9 cellular contexts compared by ENCODE assay signal in the genomic region with DNA sequence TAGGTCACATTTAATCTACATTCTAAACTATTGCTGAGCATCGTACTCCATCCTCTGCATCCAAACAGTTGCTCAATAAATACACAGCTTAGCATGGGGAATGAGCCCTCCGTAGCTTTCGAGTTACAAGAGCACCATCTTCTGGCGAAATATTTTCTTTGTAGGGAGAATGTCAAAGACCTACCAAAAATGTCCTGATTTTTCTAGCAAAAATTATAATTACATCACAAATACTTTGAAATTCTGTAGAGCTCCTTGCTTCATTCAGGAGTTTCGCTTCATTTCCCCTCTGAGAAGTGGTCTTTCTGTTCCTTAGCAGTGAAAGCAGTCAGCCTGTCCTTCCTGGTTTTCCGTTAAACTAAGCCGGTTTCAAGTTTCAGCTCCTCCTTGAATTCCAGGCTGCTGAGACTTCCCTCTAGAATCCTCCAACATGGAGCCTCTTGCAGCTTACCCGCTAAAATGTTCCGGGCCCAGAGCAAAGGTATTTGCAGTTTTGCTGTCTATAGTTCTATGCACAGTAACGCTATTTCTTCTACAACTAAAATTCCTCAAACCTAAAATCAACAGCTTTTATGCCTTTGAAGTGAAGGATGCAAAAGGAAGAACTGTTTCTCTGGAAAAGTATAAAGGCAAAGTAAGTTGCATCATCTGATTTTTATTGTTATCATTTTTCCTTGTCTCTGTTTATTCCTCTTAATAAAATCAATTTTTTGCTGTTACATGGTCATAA. TPM values are rescaled to one million over a fixed set of nuclear protein-coding genes. Genes with fewer than 3 reads are reported as not detected.
DNase-seq lines count a peak whose midpoint lies in the region; TF ChIP-seq lines count a peak whose summit lies in the region.
"Had no signal": no experiment of that assay in that cellular context is flagged by ENCODE, and none has a peak within 500 bp of the region (broad histone marks: within the 10 kb centered on the region; RNA-seq: fewer than 3 reads in every experiment).

A gene with protein sequence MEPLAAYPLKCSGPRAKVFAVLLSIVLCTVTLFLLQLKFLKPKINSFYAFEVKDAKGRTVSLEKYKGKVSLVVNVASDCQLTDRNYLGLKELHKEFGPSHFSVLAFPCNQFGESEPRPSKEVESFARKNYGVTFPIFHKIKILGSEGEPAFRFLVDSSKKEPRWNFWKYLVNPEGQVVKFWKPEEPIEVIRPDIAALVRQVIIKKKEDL (plus strand): TSS at position 409 of the 730 bp plus-strand sequence. CDS start 22 bp downstream, at position 431.

- peak within 1 kb of the TSS in 1 of 2 donors; percentile 55 for H3K4me3 Mint-ChIP-seq in CD14-positive monocyte
- no peak within 1 kb of the TSS for H3K4me3 Mint-ChIP-seq in activated T-helper 1 cell treated with anti-CD3 and anti-CD28 coated beads, Interleukin-12 subunit alpha, Interleukin-12 subunit beta, Interleukin-2, Interleukin-4 antibody, amounts not matched to agents 30 ng/mL and 10 ng/mL and 1 ng/mL, durations not matched to agents 14 hours and 24 hours and 36 hours
- H3K4me3 Mint-ChIP-seq: stimulated activated naive CD8-positive, alpha-beta T cell treated with anti-CD3 and anti-CD28 coated beads, Interleukin-15, Interleukin-2, amounts not matched to agents 100 ng/mL and 50 ng/mL, for 24 hours had no signal

- H3K4me1 ChIP-seq in HEK293 (ENCODE audit: control insufficient read depth, insufficient read depth, low read length) (no peaks in the 10 kb centered on the region), ectodermal cell (ENCODE audit: control insufficient read depth, insufficient read depth, low read length) (no peaks in the 10 kb centered on the region), tibial artery (peaks cover 0 to 20% (median 2%) of the 10 kb centered on the region in 4 donors)

- H3K9me3 ChIP-seq in HEK293 (ENCODE audit: control insufficient read depth, insufficient read depth, low read depth, low read length) (no peaks in the 10 kb centered on the region), ectodermal cell (ENCODE audit: control insufficient read depth, low read length) (no peaks in the 10 kb centered on the region), tibial artery (no peaks in the 10 kb centered on the region)

- no peaks in the 10 kb centered on the region for H3K36me3 Mint-ChIP-seq in CD14-positive monocyte
- H3K36me3 Mint-ChIP-seq in activated T-helper 1 cell treated with anti-CD3 and anti-CD28 coated beads, Interleukin-12 subunit alpha, Interleukin-12 subunit beta, Interleukin-2, Interleukin-4 antibody, amounts not matched to agents 30 ng/mL and 10 ng/mL and 1 ng/mL, durations not matched to agents 14 hours and 24 hours and 36 hours (ENCODE audit: low read depth) = no peaks in the 10 kb centered on the region

- WGBS in ectodermal cell, 2 experiments = 5% methylated on average over 10 of the region's 10 CpGs

- DNase-seq in CD14-positive monocyte (ENCODE audit: low spot score) = no peak
- DNase-seq in lung microvascular endothelial cell (ENCODE audit: low read depth in 2 of 2) = peak; percentile 79 to 88
- DNase-seq in tibial artery = no peak
- no peak for DNase-seq in COLO668 (lab: John Stamatoyannopoulos, UW; ENCODE audit: unreplicated experiment)
- DNase-seq in activated T-helper 1 cell treated with anti-CD3 and anti-CD28 coated beads, Interleukin-12 subunit alpha, Interleukin-12 subunit beta, Interleukin-2, Interleukin-4 antibody, amounts not matched to agents 30 ng/mL and 10 ng/mL and 1 ng/mL, durations not matched to agents 14 hours and 24 hours and 36 hours (ENCODE audit: low spot score) = no peak

- H3K27ac ChIP-seq in HEK293 (ENCODE audit: extremely low read depth, low read depth, low read length) (peak within 1 kb of the TSS; percentile 2; the same call in 1 of the 2 replicates), ectodermal cell (ENCODE audit: insufficient read depth, low read depth, low read length, poor library complexity, severe bottlenecking) (peak within 1 kb of the TSS; percentile 73), tibial artery (peak within 1 kb of the TSS; percentile 14 to 62)

- TF ChIP-seq CTCF in CD14-positive monocyte (IDR thresholded peaks at IDR 0.05) (peak; percentile 21), HEK293 (tag by site-specific recombination; IDR thresholded peaks at IDR 0.05) (peak; percentile 62; the same call in 1 of the 2 replicates), tibial artery (IDR thresholded peaks at IDR 0.05) (peak; percentile 49 to 52)

- H3K9me3 Mint-ChIP-seq in CD14-positive monocyte = peaks cover 0 to 8% (median 2%) of the 10 kb centered on the region in 7 donors
- H3K9me3 Mint-ChIP-seq in activated T-helper 1 cell treated with anti-CD3 and anti-CD28 coated beads, Interleukin-12 subunit alpha, Interleukin-12 subunit beta, Interleukin-2, Interleukin-4 antibody, amounts not matched to agents 30 ng/mL and 10 ng/mL and 1 ng/mL, durations not matched to agents 14 hours and 24 hours and 36 hours = no peaks in the 10 kb centered on the region
- H3K9me3 Mint-ChIP-seq: stimulated activated naive CD8-positive, alpha-beta T cell treated with anti-CD3 and anti-CD28 coated beads, Interleukin-15, Interleukin-2, amounts not matched to agents 100 ng/mL and 50 ng/mL, for 24 hours had no signal

- intact Hi-C loops in CD14-positive monocyte (cut with micrococcal nuclease) = no loop called here
- intact Hi-C loops in tibial artery (cut with DNase I; ENCODE audit: low total_unique reads) = loop anchor here (10.0 kb wide), 1 partner anchor 645 kb away; a partner anchor contains a TSS
- intact Hi-C loops in activated T-helper 1 cell treated with anti-CD3 and anti-CD28 coated beads, Interleukin-12 subunit alpha, Interleukin-12 subunit beta, Interleukin-2, Interleukin-4 antibody, amounts not matched to agents 30 ng/mL and 10 ng/mL and 1 ng/mL, durations not matched to agents 14 hours and 24 hours and 36 hours (cut with micrococcal nuclease) = loop anchor here (1.0 to 10.0 kb wide), 5 partner anchors 216 to 915 kb away; a partner anchor contains a TSS

- peaks cover 10 to 44% (median 26%) of the 10 kb centered on the region in 3 donors for H3K27me3 Mint-ChIP-seq in CD14-positive monocyte (ENCODE audit: low read depth in 3 of 3)
- H3K27me3 Mint-ChIP-seq in activated T-helper 1 cell treated with anti-CD3 and anti-CD28 coated beads, Interleukin-12 subunit alpha, Interleukin-12 subunit beta, Interleukin-2, Interleukin-4 antibody, amounts not matched to agents 30 ng/mL and 10 ng/mL and 1 ng/mL, durations not matched to agents 14 hours and 24 hours and 36 hours (ENCODE audit: insufficient read depth) = peaks cover 64% of the 10 kb centered on the region

- H3K27ac Mint-ChIP-seq in CD14-positive monocyte = peak within 1 kb of the TSS in 2 of 7 donors; percentile 61 to 64
- H3K27ac Mint-ChIP-seq in activated T-helper 1 cell treated with anti-CD3 and anti-CD28 coated beads, Interleukin-12 subunit alpha, Interleukin-12 subunit beta, Interleukin-2, Interleukin-4 antibody, amounts not matched to agents 30 ng/mL and 10 ng/mL and 1 ng/mL, durations not matched to agents 14 hours and 24 hours and 36 hours = no peak within 1 kb of the TSS
- H3K27ac Mint-ChIP-seq: stimulated activated naive CD8-positive, alpha-beta T cell treated with anti-CD3 and anti-CD28 coated beads, Interleukin-15, Interleukin-2, amounts not matched to agents 100 ng/mL and 50 ng/mL, for 24 hours had no signal

- peaks cover 9% of the 10 kb centered on the region for H3K4me1 Mint-ChIP-seq in CD14-positive monocyte
- H3K4me1 Mint-ChIP-seq in activated T-helper 1 cell treated with anti-CD3 and anti-CD28 coated beads, Interleukin-12 subunit alpha, Interleukin-12 subunit beta, Interleukin-2, Interleukin-4 antibody, amounts not matched to agents 30 ng/mL and 10 ng/mL and 1 ng/mL, durations not matched to agents 14 hours and 24 hours and 36 hours (ENCODE audit: low read depth) = peaks cover 8% of the 10 kb centered on the region

- peak within 1 kb of the TSS; percentile 54 for H3K4me3 ChIP-seq in HEK293 (ENCODE audit: low read depth, low read length)
- peak within 1 kb of the TSS; percentile 64 for H3K4me3 ChIP-seq in ectodermal cell (ENCODE audit: insufficient read depth, low read depth, low read length)
- peak within 1 kb of the TSS; percentile 48 for H3K4me3 ChIP-seq in tibial artery

- CTCF ChIA-PET in HEK293 (lab: Yijun Ruan, JAX) = interaction anchor here (0.6 to 2.5 kb wide), 39 partner anchors 9 to 913 kb away, joined by 3 to 56 read pairs (median 5); a partner anchor contains a TSS

- POLR2A ChIA-PET in HEK293 (lab: Yijun Ruan, JAX) = interaction anchor here (0.5 to 1.5 kb wide), 10 partner anchors 12 to 1069 kb away, joined by 3 to 8 read pairs (median 4); a partner anchor contains a TSS

- peaks cover 15 to 24% of the 10 kb centered on the region in 2 experiments for H3K36me3 ChIP-seq in HEK293 (ENCODE audit: control insufficient read depth in 2 of 2, insufficient read depth in 1 of 2, low read length in 2 of 2)
- no peaks in the 10 kb centered on the region for H3K36me3 ChIP-seq in ectodermal cell (ENCODE audit: control insufficient read depth, insufficient read depth, low read length)
- H3K36me3 ChIP-seq in tibial artery = peaks cover 0 to 9% (median 0%) of the 10 kb centered on the region in 3 donors

- H3K27me3 ChIP-seq in ectodermal cell (ENCODE audit: control insufficient read depth, insufficient read depth, low read length, poor library complexity, severe bottlenecking) = no peaks in the 10 kb centered on the region
- no peaks in the 10 kb centered on the region for H3K27me3 ChIP-seq in tibial artery

TF ChIP-seq in PFSK-1, 5 proteins besides CTCF, POLR2A, EP300 and RAD21:
- peak; percentile 71; the same call in 1 of the 2 replicates for TF ChIP-seq POLR2AphosphoS5 (IDR thresholded peaks at IDR 0.05; ENCODE audit: low read depth, low read length)
- TF ChIP-seq SIN3A (IDR thresholded peaks at IDR 0.05; ENCODE audit: borderline replicate concordance, insufficient read depth, low read length) = no peak

RNA-seq across cellular contexts. Expression of the gene that starts here (rescaled TPM):
- polyA plus RNA-seq in CD14-positive monocyte = not detected
- 9.1 TPM for polyA plus RNA-seq in PFSK-1 (2012; ENCODE audit: insufficient read length, low read depth)
- 77.3 TPM for polyA plus RNA-seq in ectodermal cell (2013, experiment 1 of 4)
- polyA plus RNA-seq in ectodermal cell (2013, experiment 2 of 4) = 78.3 TPM
- polyA plus RNA-seq in ectodermal cell (2013, experiment 3 of 4) = 65.8 TPM
- polyA plus RNA-seq in ectodermal cell (2013, experiment 4 of 4) = 69.0 TPM
- 2.0 and 22.2 TPM in 2 replicates for total RNA-seq in lung microvascular endothelial cell
- total RNA-seq in activated T-helper 1 cell treated with anti-CD3 and anti-CD28 coated beads, Interleukin-12 subunit alpha, Interleukin-12 subunit beta, Interleukin-2, Interleukin-4 antibody, amounts not matched to agents 30 ng/mL and 10 ng/mL and 1 ng/mL, durations not matched to agents 14 hours and 24 hours and 36 hours = not detected in 2 replicates

Comparison
In these comparisons a context has a peak if more than half of its experiments do, and no peak if none do; other contexts are left out.
1. DNase-seq: peak in lung microvascular endothelial cell (2 of 2); none in CD14-positive monocyte (single experiment), tibial artery (0 of 2), COLO668 (single experiment) and activated T-helper 1 cell treated with anti-CD3 and anti-CD28 coated beads, Interleukin-12 subunit alpha, Interleukin-12 subunit beta, Interleukin-2, Interleukin-4 antibody, amounts not matched to agents 30 ng/mL and 10 ng/mL and 1 ng/mL, durations not matched to agents 14 hours and 24 hours and 36 hours (single experiment).
2. H3K27ac ChIP-seq: peak in every context shown above with its lines; median percentile 73 in ectodermal cell; 38 in tibial artery; 2 in HEK293.
3. intact Hi-C loops: an anchor here in tibial artery (10.0 kb wide) and activated T-helper 1 cell treated with anti-CD3 and anti-CD28 coated beads, Interleukin-12 subunit alpha, Interleukin-12 subunit beta, Interleukin-2, Interleukin-4 antibody, amounts not matched to agents 30 ng/mL and 10 ng/mL and 1 ng/mL, durations not matched to agents 14 hours and 24 hours and 36 hours (1.0 to 10.0 kb wide); none called in CD14-positive monocyte.
4. Peak in every context shown above with its lines, with median percentiles within 50 percentile points of each other: CTCF ChIP-seq and H3K4me3 ChIP-seq.